ENCODE assay signal across 8 cellular contexts in genomic region chr19:17555480-17555928, GRCh38. TPM values are rescaled to one million over a fixed set of nuclear protein-coding genes. Genes with fewer than 3 reads are reported as not detected.
DNase-seq lines count a peak whose midpoint lies in the region; ATAC-seq, FAIRE-seq and TF ChIP-seq lines count a peak whose summit lies in the region.

Gene COLGALT1, plus strand, starts transcription at chr19:17555649. Its CDS starts 65 bp downstream, at chr19:17555714.

- H3K4me2 ChIP-seq in keratinocyte (ENCODE audit: control insufficient read depth, extremely low read depth, insufficient read depth, low read depth, low read length) = peak within 1 kb of the TSS; percentile 77

- peaks cover 14 to 16% of the 10 kb centered on the region in 2 experiments for H3K36me3 ChIP-seq in keratinocyte (ENCODE audit: control insufficient read depth in 2 of 2, extremely low read depth in 1 of 2, insufficient read depth in 2 of 2, low read length in 2 of 2)

- no peaks in the 10 kb centered on the region; the same call in 1 of the 2 replicates for H3K9me3 ChIP-seq in AG04450 (ENCODE audit: control insufficient read depth, insufficient read depth, low read length)
- no peaks in the 10 kb centered on the region for H3K9me3 ChIP-seq in keratinocyte (ENCODE audit: control insufficient read depth, low read depth, low read length)

- dilution Hi-C loops in keratinocyte (cut with MboI; ENCODE audit: extremely low pct_ligation_motif_present, low sequenced_read_pairs) = no loop called here

- CTCF ChIA-PET in AG04450 (lab: Charles Lee) = interaction anchor here (0.8 kb wide), 1 partner anchor 12 kb away, joined by 3 read pairs; no protein-coding TSS in a partner anchor

- DNase-seq in AG04450 (ENCODE audit: low read depth, low spot score) = peak; percentile 84
- peak; percentile 97 for DNase-seq in NCI-H510A (lab: John Stamatoyannopoulos, UW)
- peak; percentile 99 for DNase-seq in activated CD4-positive, CD25-positive, alpha-beta regulatory T cell treated with anti-CD3 and anti-CD28 coated beads, Interleukin-2, amount 50 U/mL, for 72 hours
- DNase-seq in cerebellar cortex (ENCODE audit: low spot score) = peak; percentile 99
- DNase-seq in keratinocyte (ENCODE audit: low read depth, low spot score) = peak; percentile 73
- peak; percentile 98 to 99 (median 98) for DNase-seq in stimulated activated CD4-positive, alpha-beta T cell treated with anti-CD3 and anti-CD28 coated beads, Interleukin-12 subunit alpha, Interleukin-12 subunit beta, amount 100 ng/mL, for 48 hours (ENCODE audit: low read depth in 2 of 3, low spot score in 1 of 3)

- peak; percentile 94 for ATAC-seq in GM19035 (IDR thresholded peaks at IDR 0.05; ENCODE audit: unreplicated experiment)
- ATAC-seq in HG03378 (IDR thresholded peaks at IDR 0.05; ENCODE audit: unreplicated experiment) = peak; percentile 74

- no peaks in the 10 kb centered on the region for H3K27me3 ChIP-seq in AG04450 (ENCODE audit: control insufficient read depth, insufficient read depth, low read length)
- H3K27me3 ChIP-seq in keratinocyte (ENCODE audit: control insufficient read depth, extremely low read depth, insufficient read depth, low read length) = no peaks in the 10 kb centered on the region

- peak within 1 kb of the TSS; percentile 85 for H3K9ac ChIP-seq in keratinocyte (ENCODE audit: control insufficient read depth, extremely low read depth, insufficient read depth, low read length)

- peaks cover 25% of the 10 kb centered on the region for H3K79me2 ChIP-seq in keratinocyte (ENCODE audit: control insufficient read depth, insufficient read depth, low read length)

- POLR2A ChIA-PET in AG04450 (lab: Yijun Ruan, JAX) = no interaction called here

- no peaks in the 10 kb centered on the region for H3K9me1 ChIP-seq in keratinocyte (ENCODE audit: control insufficient read depth, extremely low read depth, insufficient read depth, low read length)

- H3K27ac ChIP-seq in AG04450 (ENCODE audit: low read depth, low read length) = peak within 1 kb of the TSS; percentile 39
- peak within 1 kb of the TSS; percentile 56 for H3K27ac ChIP-seq in keratinocyte (ENCODE audit: control insufficient read depth, insufficient read depth, low read length)

- peaks cover 13% of the 10 kb centered on the region for H3K4me1 ChIP-seq in keratinocyte (ENCODE audit: control insufficient read depth, extremely low read depth, insufficient read depth, low read length)

- no peak for FAIRE-seq in keratinocyte (lab: Jason Lieb, UNC)

- no peaks in the 10 kb centered on the region for H4K20me1 ChIP-seq in keratinocyte (ENCODE audit: control insufficient read depth, extremely low read depth, insufficient read depth, low read length)

- H3K4me3 ChIP-seq in AG04450 (ENCODE audit: low read depth, low read length) = peak within 1 kb of the TSS; percentile 85
- peak within 1 kb of the TSS; percentile 88 to 99 (median 96) for H3K4me3 ChIP-seq in keratinocyte (ENCODE audit: control insufficient read depth in 2 of 3, extremely low read depth in 1 of 3, insufficient read depth in 2 of 3, low read depth in 1 of 3, low read length in 3 of 3)

- no peak for TF ChIP-seq CTCF in AG04450 (IDR thresholded peaks at IDR 0.05; ENCODE audit: low read depth, low read length)
- TF ChIP-seq CTCF in keratinocyte (optimal IDR thresholded peaks at IDR 0.05 in 1 of 3, IDR thresholded peaks at IDR 0.05 in 1 of 3, conservative IDR thresholded peaks at IDR 0.05 in 1 of 3; ENCODE audit: extremely low read depth in 1 of 3, insufficient read depth in 2 of 3, low read length in 3 of 3) = no peak

- peak within 1 kb of the TSS; percentile 92 for H2AFZ ChIP-seq in keratinocyte (ENCODE audit: control insufficient read depth, low read length)

RNA-seq across cellular contexts. Expression of gene COLGALT1, which starts in this region (rescaled TPM):
- polyA plus RNA-seq in AG04450 (2011; rRNA removed) (89.0 and 102 TPM in 2 replicates), keratinocyte (89.4 to 126 TPM (median 90.9 TPM) in 3 replicates)
- polyA minus RNA-seq in AG04450 (2011; rRNA and poly(A)+ RNA removed) = 191 and 228 TPM in 2 replicates
- polyA plus RNA-seq in keratinocyte (2011; ENCODE audit: low read depth) = 11.8 TPM
- polyA plus RNA-seq in keratinocyte (2011; cell fraction: cytosol; rRNA removed) = 42.5 and 49.8 TPM in 2 replicates
- polyA plus RNA-seq in keratinocyte (2011; cell fraction: nucleus; rRNA removed) = 116 and 131 TPM in 2 replicates
- 45.1 and 73.2 TPM in 2 replicates for polyA plus RNA-seq in keratinocyte (2012; ENCODE audit: low replicate concordance)
- polyA minus RNA-seq in keratinocyte = 141 to 280 TPM (median 191 TPM) in 3 replicates
- polyA minus RNA-seq in keratinocyte (2011; cell fraction: cytosol; rRNA and poly(A)+ RNA removed) = 116 TPM
- polyA minus RNA-seq in keratinocyte (2011; cell fraction: nucleus; rRNA and poly(A)+ RNA removed) = 120 and 124 TPM in 2 replicates

Comparison
In these comparisons a context has a peak if more than half of its experiments do, and no peak if none do; other contexts are left out.
1. Peak in every context shown above with its lines: DNase-seq, ATAC-seq, H3K4me3 ChIP-seq and H3K27ac ChIP-seq.